In genomic region chr18:50820901-50821520, GRCh38 we compare ENCODE assay signal across 2 cellular contexts.
TF ChIP-seq lines count a peak whose summit lies in the region.

No MANE protein-coding gene starts in this region.

TF ChIP-seq in GM23338, 12 proteins besides CTCF, POLR2A, EP300 and RAD21:
- no peak for TF ChIP-seq STAT1 (IDR thresholded peaks at IDR 0.05; ENCODE audit: unreplicated experiment)
- TF ChIP-seq EZH2phosphoT487 (IDR thresholded peaks at IDR 0.05; ENCODE audit: unreplicated experiment): no peak
- TF ChIP-seq ZNF114 (CRISPR knock-in tag; IDR thresholded peaks at IDR 0.05): no peak
- no peak for TF ChIP-seq POLR2AphosphoS5 (IDR thresholded peaks at IDR 0.05; ENCODE audit: low read depth)
- no peak for TF ChIP-seq JUNB (IDR thresholded peaks at IDR 0.05; ENCODE audit: unreplicated experiment)
- no peak for TF ChIP-seq EZH2 (IDR thresholded peaks at IDR 0.05; ENCODE audit: low read depth, unreplicated experiment)
- TF ChIP-seq NANOG (IDR thresholded peaks at IDR 0.05; ENCODE audit: borderline replicate concordance): no peak
- no peak for TF ChIP-seq ZNF331 (CRISPR knock-in tag; IDR thresholded peaks at IDR 0.05; ENCODE audit: low read depth)
- TF ChIP-seq CREB1 (CRISPR knock-in tag; IDR thresholded peaks at IDR 0.05; ENCODE audit: low read depth): no peak
- no peak for TF ChIP-seq REST (IDR thresholded peaks at IDR 0.05; ENCODE audit: unreplicated experiment)
- TF ChIP-seq ZNF462 (CRISPR knock-in tag; IDR thresholded peaks at IDR 0.05): no peak
- TF ChIP-seq ETS1 (IDR thresholded peaks at IDR 0.05): no peak

TF ChIP-seq in H1, 55 proteins besides CTCF, POLR2A, EP300 and RAD21:
- TF ChIP-seq YY1 (IDR thresholded peaks at IDR 0.05; ENCODE audit: low read depth, low read length) (peak; percentile 74), CBX5 (IDR thresholded peaks at IDR 0.05; ENCODE audit: low read depth, low read length) (no peak)
